Comparison of ENCODE assay signal across 1 cellular context in the genomic region with DNA sequence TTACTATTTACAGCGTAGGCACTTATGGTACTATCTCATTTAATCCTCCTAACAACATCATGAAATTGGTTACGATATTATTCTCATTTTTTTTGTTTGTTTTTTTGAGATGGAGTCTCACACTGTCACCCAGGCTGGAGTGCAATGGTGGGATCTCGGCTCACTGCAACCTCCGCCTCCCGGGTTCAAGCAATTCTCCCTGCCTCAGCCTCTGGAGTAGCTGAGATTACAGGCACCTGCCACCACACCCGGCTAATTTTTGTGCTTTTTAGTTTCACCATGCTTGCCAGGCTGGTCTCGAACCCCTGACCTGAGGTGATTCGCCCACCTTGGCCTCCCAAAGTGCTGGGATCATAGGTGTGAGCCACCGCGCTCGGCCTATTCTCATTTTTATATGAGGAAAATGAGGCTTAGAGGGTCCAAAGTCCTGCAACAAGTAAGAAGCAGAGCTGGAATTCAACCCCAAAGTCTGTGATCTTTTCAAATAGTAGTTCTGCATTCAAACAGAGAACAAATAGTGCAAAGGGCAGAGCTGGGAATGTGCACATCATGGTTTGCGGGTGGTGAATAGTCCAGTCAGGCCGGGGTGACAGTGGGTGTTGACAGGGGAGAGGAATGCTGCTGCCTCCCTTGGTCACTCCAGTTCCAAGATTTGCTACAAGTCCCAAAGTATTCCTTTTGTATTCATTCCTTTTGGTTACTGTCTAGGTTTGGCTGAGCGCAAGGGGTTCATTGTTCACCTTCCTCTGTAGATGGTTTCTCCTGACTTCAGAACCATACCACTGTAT.
A peak's percentile ranks its signal among the peaks of the same experiment; 100 is the strongest.
TF ChIP-seq lines count a peak whose summit lies in the region.

No MANE protein-coding gene starts in this region.

TF ChIP-seq in HepG2, 621 proteins besides CTCF, POLR2A, EP300 and RAD21 (continued from another document and continues in another):
- TF ChIP-seq, protein P1, sequence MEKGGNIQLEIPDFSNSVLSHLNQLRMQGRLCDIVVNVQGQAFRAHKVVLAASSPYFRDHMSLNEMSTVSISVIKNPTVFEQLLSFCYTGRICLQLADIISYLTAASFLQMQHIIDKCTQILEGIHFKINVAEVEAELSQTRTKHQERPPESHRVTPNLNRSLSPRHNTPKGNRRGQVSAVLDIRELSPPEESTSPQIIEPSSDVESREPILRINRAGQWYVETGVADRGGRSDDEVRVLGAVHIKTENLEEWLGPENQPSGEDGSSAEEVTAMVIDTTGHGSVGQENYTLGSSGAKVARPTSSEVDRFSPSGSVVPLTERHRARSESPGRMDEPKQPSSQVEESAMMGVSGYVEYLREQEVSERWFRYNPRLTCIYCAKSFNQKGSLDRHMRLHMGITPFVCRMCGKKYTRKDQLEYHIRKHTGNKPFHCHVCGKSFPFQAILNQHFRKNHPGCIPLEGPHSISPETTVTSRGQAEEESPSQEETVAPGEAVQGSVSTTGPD (CRISPR knock-in tag; IDR thresholded peaks at IDR 0.05) = no peak
- TF ChIP-seq JUNB (CRISPR knock-in tag; IDR thresholded peaks at IDR 0.05; ENCODE audit: borderline replicate concordance) (no peak), ZNF569 (CRISPR knock-in tag; IDR thresholded peaks at IDR 0.05; ENCODE audit: borderline replicate concordance) (no peak), ZNF761 (CRISPR knock-in tag; conservative IDR thresholded peaks at IDR 0.05) (no peak), KDM5A (IDR thresholded peaks at IDR 0.05; ENCODE audit: borderline replicate concordance, low read length) (no peak), KDM5B (CRISPR knock-in tag; IDR thresholded peaks at IDR 0.05; ENCODE audit: borderline replicate concordance) (peak; percentile 53; the same call in 1 of the 2 replicates), CENPT (CRISPR knock-in tag; IDR thresholded peaks at IDR 0.05; ENCODE audit: low read depth) (no peak), CEBPB (IDR thresholded peaks at IDR 0.05; ENCODE audit: borderline replicate concordance, low read depth, low read length) (no peak), ZFP36 (IDR thresholded peaks at IDR 0.05; ENCODE audit: borderline replicate concordance, low read depth, low read length, partially characterized antibody) (no peak), ZSCAN29 (CRISPR knock-in tag; conservative IDR thresholded peaks at IDR 0.05) (no peak; the same call in 1 of the 2 replicates), MIER2 (CRISPR knock-in tag; IDR thresholded peaks at IDR 0.05) (no peak), ZNF234 (CRISPR knock-in tag; conservative IDR thresholded peaks at IDR 0.05) (no peak), ATRX (CRISPR knock-in tag; IDR thresholded peaks at IDR 0.05; ENCODE audit: borderline replicate concordance) (no peak), NCOA1 (CRISPR knock-in tag; IDR thresholded peaks at IDR 0.05) (no peak), HOXA7 (CRISPR knock-in tag; IDR thresholded peaks at IDR 0.05) (no peak), PHF8 (CRISPR knock-in tag; IDR thresholded peaks at IDR 0.05) (peak; percentile 17; the same call in 1 of the 2 replicates), BRCA1 (CRISPR knock-in tag; IDR thresholded peaks at IDR 0.05) (no peak; the same call in 1 of the 2 replicates), THYN1 (CRISPR knock-in tag; IDR thresholded peaks at IDR 0.05; ENCODE audit: borderline replicate concordance, low read depth) (no peak), GMEB1 (CRISPR knock-in tag; IDR thresholded peaks at IDR 0.05; ENCODE audit: borderline replicate concordance) (peak; percentile 68; the same call in 1 of the 2 replicates), SRY (CRISPR knock-in tag; IDR thresholded peaks at IDR 0.05) (no peak), TOPORS (CRISPR knock-in tag; IDR thresholded peaks at IDR 0.05) (no peak), TGIF2 (CRISPR knock-in tag; IDR thresholded peaks at IDR 0.05) (no peak), HOXA9 (CRISPR knock-in tag; IDR thresholded peaks at IDR 0.05; ENCODE audit: borderline replicate concordance) (no peak), NR2F2 (IDR thresholded peaks at IDR 0.05; ENCODE audit: borderline replicate concordance, low read depth) (peak; percentile 19; the same call in 1 of the 2 replicates), ZNF546 (CRISPR knock-in tag; conservative IDR thresholded peaks at IDR 0.05) (no peak), HDAC6 (IDR thresholded peaks at IDR 0.05; ENCODE audit: low read depth, low read length) (no peak), IRF9 (CRISPR knock-in tag; IDR thresholded peaks at IDR 0.05; ENCODE audit: borderline replicate concordance) (no peak), ZSCAN22 (CRISPR knock-in tag; IDR thresholded peaks at IDR 0.05) (no peak), SALL1 (CRISPR knock-in tag; IDR thresholded peaks at IDR 0.05) (peak; percentile 94), PAF1 (CRISPR knock-in tag; IDR thresholded peaks at IDR 0.05) (no peak), ZSCAN9 (CRISPR knock-in tag; IDR thresholded peaks at IDR 0.05; ENCODE audit: borderline replicate concordance) (no peak), SP2 (CRISPR knock-in tag; IDR thresholded peaks at IDR 0.05) (no peak), ZNF737 (CRISPR knock-in tag; IDR thresholded peaks at IDR 0.05; ENCODE audit: borderline replicate concordance) (no peak), MTF2 (CRISPR knock-in tag; IDR thresholded peaks at IDR 0.05; ENCODE audit: borderline replicate concordance) (no peak), ZNF207 (IDR thresholded peaks at IDR 0.05; ENCODE audit: borderline replicate concordance) (no peak), FOXA3 (CRISPR knock-in tag; IDR thresholded peaks at IDR 0.05) (peak; percentile 85), ZIK1 (CRISPR knock-in tag; IDR thresholded peaks at IDR 0.05; ENCODE audit: borderline replicate concordance, low read depth) (0 out of 2 replicates have a peak, but pooled peaks have one; percentile 33), ZNF75D (CRISPR knock-in tag; IDR thresholded peaks at IDR 0.05; ENCODE audit: borderline replicate concordance) (no peak), CENPX (CRISPR knock-in tag; IDR thresholded peaks at IDR 0.05) (no peak), SMARCE1 (IDR thresholded peaks at IDR 0.05; ENCODE audit: borderline replicate concordance) (no peak), PCBP1 (IDR thresholded peaks at IDR 0.05; ENCODE audit: borderline replicate concordance, low read depth, low read length) (no peak), EED (CRISPR knock-in tag; IDR thresholded peaks at IDR 0.05) (no peak), SMAD3 (CRISPR knock-in tag; IDR thresholded peaks at IDR 0.05) (0 out of 2 replicates have a peak, but pooled peaks have one; percentile 13), XRCC5 (optimal IDR thresholded peaks at IDR 0.05; ENCODE audit: low read length) (peak; percentile 15), ATM (IDR thresholded peaks at IDR 0.05; ENCODE audit: borderline replicate concordance) (no peak)
- TF ChIP-seq, protein P2, sequence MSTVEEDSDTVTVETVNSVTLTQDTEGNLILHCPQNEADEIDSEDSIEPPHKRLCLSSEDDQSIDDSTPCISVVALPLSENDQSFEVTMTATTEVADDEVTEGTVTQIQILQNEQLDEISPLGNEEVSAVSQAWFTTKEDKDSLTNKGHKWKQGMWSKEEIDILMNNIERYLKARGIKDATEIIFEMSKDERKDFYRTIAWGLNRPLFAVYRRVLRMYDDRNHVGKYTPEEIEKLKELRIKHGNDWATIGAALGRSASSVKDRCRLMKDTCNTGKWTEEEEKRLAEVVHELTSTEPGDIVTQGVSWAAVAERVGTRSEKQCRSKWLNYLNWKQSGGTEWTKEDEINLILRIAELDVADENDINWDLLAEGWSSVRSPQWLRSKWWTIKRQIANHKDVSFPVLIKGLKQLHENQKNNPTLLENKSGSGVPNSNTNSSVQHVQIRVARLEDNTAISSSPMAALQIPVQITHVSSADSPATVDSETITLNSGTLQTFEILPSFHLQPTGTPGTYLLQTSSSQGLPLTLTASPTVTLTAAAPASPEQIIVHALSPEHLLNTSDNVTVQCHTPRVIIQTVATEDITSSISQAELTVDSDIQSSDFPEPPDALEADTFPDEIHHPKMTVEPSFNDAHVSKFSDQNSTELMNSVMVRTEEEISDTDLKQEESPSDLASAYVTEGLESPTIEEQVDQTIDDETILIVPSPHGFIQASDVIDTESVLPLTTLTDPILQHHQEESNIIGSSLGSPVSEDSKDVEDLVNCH (CRISPR knock-in tag; IDR thresholded peaks at IDR 0.05) = no peak
- TF ChIP-seq, protein P3, sequence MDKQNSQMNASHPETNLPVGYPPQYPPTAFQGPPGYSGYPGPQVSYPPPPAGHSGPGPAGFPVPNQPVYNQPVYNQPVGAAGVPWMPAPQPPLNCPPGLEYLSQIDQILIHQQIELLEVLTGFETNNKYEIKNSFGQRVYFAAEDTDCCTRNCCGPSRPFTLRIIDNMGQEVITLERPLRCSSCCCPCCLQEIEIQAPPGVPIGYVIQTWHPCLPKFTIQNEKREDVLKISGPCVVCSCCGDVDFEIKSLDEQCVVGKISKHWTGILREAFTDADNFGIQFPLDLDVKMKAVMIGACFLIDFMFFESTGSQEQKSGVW (CRISPR knock-in tag; IDR thresholded peaks at IDR 0.05; ENCODE audit: borderline replicate concordance) = no peak
- TF ChIP-seq, protein P4, sequence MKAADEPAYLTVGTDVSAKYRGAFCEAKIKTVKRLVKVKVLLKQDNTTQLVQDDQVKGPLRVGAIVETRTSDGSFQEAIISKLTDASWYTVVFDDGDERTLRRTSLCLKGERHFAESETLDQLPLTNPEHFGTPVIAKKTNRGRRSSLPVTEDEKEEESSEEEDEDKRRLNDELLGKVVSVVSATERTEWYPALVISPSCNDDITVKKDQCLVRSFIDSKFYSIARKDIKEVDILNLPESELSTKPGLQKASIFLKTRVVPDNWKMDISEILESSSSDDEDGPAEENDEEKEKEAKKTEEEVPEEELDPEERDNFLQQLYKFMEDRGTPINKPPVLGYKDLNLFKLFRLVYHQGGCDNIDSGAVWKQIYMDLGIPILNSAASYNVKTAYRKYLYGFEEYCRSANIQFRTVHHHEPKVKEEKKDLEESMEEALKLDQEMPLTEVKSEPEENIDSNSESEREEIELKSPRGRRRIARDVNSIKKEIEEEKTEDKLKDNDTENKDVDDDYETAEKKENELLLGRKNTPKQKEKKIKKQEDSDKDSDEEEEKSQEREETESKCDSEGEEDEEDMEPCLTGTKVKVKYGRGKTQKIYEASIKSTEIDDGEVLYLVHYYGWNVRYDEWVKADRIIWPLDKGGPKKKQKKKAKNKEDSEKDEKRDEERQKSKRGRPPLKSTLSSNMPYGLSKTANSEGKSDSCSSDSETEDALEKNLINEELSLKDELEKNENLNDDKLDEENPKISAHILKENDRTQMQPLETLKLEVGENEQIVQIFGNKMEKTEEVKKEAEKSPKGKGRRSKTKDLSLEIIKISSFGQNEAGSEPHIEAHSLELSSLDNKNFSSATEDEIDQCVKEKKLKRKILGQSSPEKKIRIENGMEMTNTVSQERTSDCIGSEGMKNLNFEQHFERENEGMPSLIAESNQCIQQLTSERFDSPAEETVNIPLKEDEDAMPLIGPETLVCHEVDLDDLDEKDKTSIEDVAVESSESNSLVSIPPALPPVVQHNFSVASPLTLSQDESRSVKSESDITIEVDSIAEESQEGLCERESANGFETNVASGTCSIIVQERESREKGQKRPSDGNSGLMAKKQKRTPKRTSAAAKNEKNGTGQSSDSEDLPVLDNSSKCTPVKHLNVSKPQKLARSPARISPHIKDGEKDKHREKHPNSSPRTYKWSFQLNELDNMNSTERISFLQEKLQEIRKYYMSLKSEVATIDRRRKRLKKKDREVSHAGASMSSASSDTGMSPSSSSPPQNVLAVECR (CRISPR knock-in tag; IDR thresholded peaks at IDR 0.05; ENCODE audit: borderline replicate concordance) = peak; percentile 62
- TF ChIP-seq, protein P5, sequence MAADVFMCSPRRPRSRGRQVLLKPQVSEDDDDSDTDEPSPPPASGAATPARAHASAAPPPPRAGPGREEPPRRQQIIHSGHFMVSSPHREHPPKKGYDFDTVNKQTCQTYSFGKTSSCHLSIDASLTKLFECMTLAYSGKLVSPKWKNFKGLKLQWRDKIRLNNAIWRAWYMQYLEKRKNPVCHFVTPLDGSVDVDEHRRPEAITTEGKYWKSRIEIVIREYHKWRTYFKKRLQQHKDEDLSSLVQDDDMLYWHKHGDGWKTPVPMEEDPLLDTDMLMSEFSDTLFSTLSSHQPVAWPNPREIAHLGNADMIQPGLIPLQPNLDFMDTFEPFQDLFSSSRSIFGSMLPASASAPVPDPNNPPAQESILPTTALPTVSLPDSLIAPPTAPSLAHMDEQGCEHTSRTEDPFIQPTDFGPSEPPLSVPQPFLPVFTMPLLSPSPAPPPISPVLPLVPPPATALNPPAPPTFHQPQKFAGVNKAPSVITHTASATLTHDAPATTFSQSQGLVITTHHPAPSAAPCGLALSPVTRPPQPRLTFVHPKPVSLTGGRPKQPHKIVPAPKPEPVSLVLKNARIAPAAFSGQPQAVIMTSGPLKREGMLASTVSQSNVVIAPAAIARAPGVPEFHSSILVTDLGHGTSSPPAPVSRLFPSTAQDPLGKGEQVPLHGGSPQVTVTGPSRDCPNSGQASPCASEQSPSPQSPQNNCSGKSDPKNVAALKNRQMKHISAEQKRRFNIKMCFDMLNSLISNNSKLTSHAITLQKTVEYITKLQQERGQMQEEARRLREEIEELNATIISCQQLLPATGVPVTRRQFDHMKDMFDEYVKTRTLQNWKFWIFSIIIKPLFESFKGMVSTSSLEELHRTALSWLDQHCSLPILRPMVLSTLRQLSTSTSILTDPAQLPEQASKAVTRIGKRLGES (CRISPR knock-in tag; IDR thresholded peaks at IDR 0.05; ENCODE audit: borderline replicate concordance) = no peak
- TF ChIP-seq, protein P6, sequence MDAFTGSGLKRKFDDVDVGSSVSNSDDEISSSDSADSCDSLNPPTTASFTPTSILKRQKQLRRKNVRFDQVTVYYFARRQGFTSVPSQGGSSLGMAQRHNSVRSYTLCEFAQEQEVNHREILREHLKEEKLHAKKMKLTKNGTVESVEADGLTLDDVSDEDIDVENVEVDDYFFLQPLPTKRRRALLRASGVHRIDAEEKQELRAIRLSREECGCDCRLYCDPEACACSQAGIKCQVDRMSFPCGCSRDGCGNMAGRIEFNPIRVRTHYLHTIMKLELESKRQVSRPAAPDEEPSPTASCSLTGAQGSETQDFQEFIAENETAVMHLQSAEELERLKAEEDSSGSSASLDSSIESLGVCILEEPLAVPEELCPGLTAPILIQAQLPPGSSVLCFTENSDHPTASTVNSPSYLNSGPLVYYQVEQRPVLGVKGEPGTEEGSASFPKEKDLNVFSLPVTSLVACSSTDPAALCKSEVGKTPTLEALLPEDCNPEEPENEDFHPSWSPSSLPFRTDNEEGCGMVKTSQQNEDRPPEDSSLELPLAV (CRISPR knock-in tag; conservative IDR thresholded peaks at IDR 0.05; ENCODE audit: low read depth) = no peak
